26 cellular contexts compared by ENCODE assay signal in genomic region chr7:157476654-157477549, GRCh38.
DNase-seq lines count a peak whose midpoint lies in the region; ATAC-seq lines count a peak whose summit lies in the region.
"Had no signal": no experiment of that assay in that cellular context is flagged by ENCODE, and none has a peak within 500 bp of the region (broad histone marks: within the 10 kb centered on the region; RNA-seq: fewer than 3 reads in every experiment).

No MANE protein-coding gene starts in this region.

- no peak overlapping the region for H4K91ac ChIP-seq in neuronal stem cell (ENCODE audit: low read depth, low read length, poor library complexity)

- H3K4me1 ChIP-seq in BLaER1 (peaks cover 29% of the 10 kb centered on the region), neuronal stem cell (ENCODE audit: control insufficient read depth in 2 of 2, insufficient read depth in 1 of 2, low read depth in 1 of 2, low read length in 2 of 2) (no peaks in the 10 kb centered on the region)
- H3K4me1 ChIP-seq: BE2C, colonic mucosa, tibial artery had no signal

- WGBS in neuronal stem cell (ENCODE audit: extremely low coverage in 2 of 2, insufficient read length in 2 of 2, insufficient replicate concordance in 1 of 2), 2 donors: no CpG with 5 or more reads among the region's 17 CpGs

- no peaks in the 10 kb centered on the region for H4K20me1 ChIP-seq in BLaER1

- H3K4me3 Mint-ChIP-seq in activated CD4-positive, alpha-beta T cell treated with anti-CD3 and anti-CD28 coated beads, Interleukin-2, amount 10 ng/mL, durations not matched to agents 24 days and 14 days: no peak overlapping the region
- peak overlapping the region; percentile 19 for H3K4me3 Mint-ChIP-seq in activated T-cell treated with anti-CD3 and anti-CD28 coated beads, Interleukin-2, amount 50 U/mL, for 4 hours
- H3K4me3 Mint-ChIP-seq: activated T-helper 1 cell treated with anti-CD3 and anti-CD28 coated beads, Interleukin-12 subunit alpha, Interleukin-12 subunit beta, Interleukin-2, Interleukin-4 antibody, amounts not matched to agents 30 ng/mL and 10 ng/mL and 1 ng/mL, durations not matched to agents 14 hours and 24 hours and 36 hours; brain had no signal

- H3K18ac ChIP-seq in neuronal stem cell (ENCODE audit: low read length): peak overlapping the region; percentile 32

- peaks cover 21% of the 10 kb centered on the region for H3K36me3 Mint-ChIP-seq in activated CD4-positive, alpha-beta T cell treated with anti-CD3 and anti-CD28 coated beads, Interleukin-2, amount 10 ng/mL, durations not matched to agents 24 days and 14 days (ENCODE audit: low read depth)
- H3K36me3 Mint-ChIP-seq in activated T-cell treated with anti-CD3 and anti-CD28 coated beads, Interleukin-2, amount 50 U/mL, for 4 hours (ENCODE audit: insufficient read depth): peaks cover 2% of the 10 kb centered on the region

- H4K8ac ChIP-seq in neuronal stem cell (ENCODE audit: low read depth, low read length): no peak overlapping the region

- H2BK120ac ChIP-seq in neuronal stem cell (ENCODE audit: low read depth, low read length): no peak overlapping the region

- H3K4ac ChIP-seq in neuronal stem cell (ENCODE audit: low read length): no peak overlapping the region

- no peaks in the 10 kb centered on the region for H3K27me3 ChIP-seq in BLaER1
- H3K27me3 ChIP-seq in neuronal stem cell (ENCODE audit: control insufficient read depth in 3 of 3, insufficient read depth in 3 of 3, low read depth in 1 of 3, low read length in 3 of 3): peaks cover 0 to 6% (median 0%) of the 10 kb centered on the region in 3 experiments
- H3K27me3 ChIP-seq: BE2C, colonic mucosa had no signal

- H3K9me3 ChIP-seq in BLaER1: peaks cover 15% of the 10 kb centered on the region
- peaks cover 15 to 28% of the 10 kb centered on the region in 2 donors for H3K9me3 ChIP-seq in neuronal stem cell (replicated peaks in 1 of 2; ENCODE audit: control insufficient read depth in 2 of 2, insufficient read depth in 1 of 2, low read depth in 1 of 2, low read length in 2 of 2)
- H3K9me3 ChIP-seq: BE2C, colonic mucosa had no signal

- peaks cover 16% of the 10 kb centered on the region for H3K9me3 Mint-ChIP-seq in activated CD4-positive, alpha-beta T cell treated with anti-CD3 and anti-CD28 coated beads, Interleukin-2, amount 10 ng/mL, durations not matched to agents 24 days and 14 days
- peaks cover 17% of the 10 kb centered on the region for H3K9me3 Mint-ChIP-seq in activated T-cell treated with anti-CD3 and anti-CD28 coated beads, Interleukin-2, amount 50 U/mL, for 4 hours

- no peak overlapping the region for H3K23ac ChIP-seq in neuronal stem cell (ENCODE audit: low read depth, low read length, poor library complexity)

- H3K36me3 ChIP-seq in BLaER1 (no peaks in the 10 kb centered on the region), neuronal stem cell (replicated peaks in 1 of 2; ENCODE audit: control insufficient read depth in 2 of 2, insufficient read depth in 2 of 2, low read length in 2 of 2) (peaks cover 0 to 1% of the 10 kb centered on the region in 2 donors)
- H3K36me3 ChIP-seq: BE2C, colonic mucosa, tibial artery had no signal

- peak overlapping the region; percentile 14 for H3K14ac ChIP-seq in neuronal stem cell (ENCODE audit: low read length)

- no peak overlapping the region for H2AFZ ChIP-seq in neuronal stem cell (ENCODE audit: low read length)
- H2AFZ ChIP-seq: GM23248 had no signal

- H2BK15ac ChIP-seq in neuronal stem cell (ENCODE audit: low read length): no peak overlapping the region

- peak overlapping the region; percentile 14 for H3K27ac Mint-ChIP-seq in activated CD4-positive, alpha-beta T cell treated with anti-CD3 and anti-CD28 coated beads, Interleukin-2, amount 10 ng/mL, durations not matched to agents 24 days and 14 days
- H3K27ac Mint-ChIP-seq: brain had no signal

- H2BK12ac ChIP-seq in neuronal stem cell (ENCODE audit: low read length): no peak overlapping the region

- no peak overlapping the region for H2AK5ac ChIP-seq in neuronal stem cell (ENCODE audit: low read depth, low read length)

- H3K27me3 Mint-ChIP-seq in activated CD4-positive, alpha-beta T cell treated with anti-CD3 and anti-CD28 coated beads, Interleukin-2, amount 10 ng/mL, durations not matched to agents 24 days and 14 days: no peaks in the 10 kb centered on the region
- H3K27me3 Mint-ChIP-seq in activated T-cell treated with anti-CD3 and anti-CD28 coated beads, Interleukin-2, amount 50 U/mL, for 4 hours (ENCODE audit: low read depth): no peaks in the 10 kb centered on the region

- no peak overlapping the region for H2BK5ac ChIP-seq in neuronal stem cell (ENCODE audit: low read length)

- peak overlapping the region; percentile 86 for H3K4me2 ChIP-seq in BLaER1
- H3K4me2 ChIP-seq in neuronal stem cell (ENCODE audit: insufficient read depth, low read length, poor library complexity, severe bottlenecking): no peak overlapping the region

- no peak for DNase-seq in activated CD4-positive, alpha-beta T cell treated with anti-CD3 and anti-CD28 coated beads, Interleukin-2, amount 10 ng/mL, durations not matched to agents 24 days and 14 days
- no peak for DNase-seq in activated CD4-positive, alpha-beta T cell treated with anti-CD3 and anti-CD28 coated beads for 4 hours
- DNase-seq in activated T-cell treated with anti-CD3 and anti-CD28 coated beads, Interleukin-2, amount 50 U/mL, for 4 hours: no peak
- no peak for DNase-seq in neuronal stem cell (ENCODE audit: low spot score)
- no peak for DNase-seq in NCI-H1417 (lab: John Stamatoyannopoulos, UW)
- DNase-seq: BE2C; Calu3; colonic mucosa; GM23248; islet precursor cell; NCI-H1092; NCI-H2081; NCI-H345; NCI-H774; occipital lobe; OCI-M1; retina; SHP77; stimulated activated CD4-positive, alpha-beta T cell treated with anti-CD3 and anti-CD28 coated beads, Interleukin-4, amount 100 ng/mL, for 4 hours; SW 1271 had no signal

- H3K4me1 Mint-ChIP-seq in activated CD4-positive, alpha-beta T cell treated with anti-CD3 and anti-CD28 coated beads, Interleukin-2, amount 10 ng/mL, durations not matched to agents 24 days and 14 days: peaks cover 28% of the 10 kb centered on the region
- H3K4me1 Mint-ChIP-seq in activated T-cell treated with anti-CD3 and anti-CD28 coated beads, Interleukin-2, amount 50 U/mL, for 4 hours (ENCODE audit: low read depth): peaks cover 50% of the 10 kb centered on the region
- H3K4me1 Mint-ChIP-seq: brain had no signal

- no peak overlapping the region for H3K9ac ChIP-seq in BLaER1
- H3K9ac ChIP-seq in neuronal stem cell (ENCODE audit: low read depth, low read length, poor library complexity): no peak overlapping the region
- H3K9ac ChIP-seq: GM23248 had no signal

- no peak for ATAC-seq in activated T-cell treated with anti-CD3 and anti-CD28 coated beads, Interleukin-2, amount 50 U/mL, for 4 hours
- no peak for ATAC-seq in GM21515 (IDR thresholded peaks at IDR 0.05; ENCODE audit: unreplicated experiment)
- no peak for ATAC-seq in GM21786 (IDR thresholded peaks at IDR 0.05; ENCODE audit: unreplicated experiment)

- H3K4me3 ChIP-seq in BLaER1: no peak overlapping the region
- H3K4me3 ChIP-seq in neuronal stem cell (ENCODE audit: low read length in 2 of 2): no peak overlapping the region
- H3K4me3 ChIP-seq: colonic mucosa, GM23248, tibial artery had no signal

- peaks cover under 1% of the 10 kb centered on the region for H3K79me1 ChIP-seq in neuronal stem cell (ENCODE audit: low read depth, low read length)

- intact Hi-C loops in activated CD4-positive, alpha-beta T cell treated with anti-CD3 and anti-CD28 coated beads, Interleukin-2, amount 10 ng/mL, durations not matched to agents 24 days and 14 days (cut with micrococcal nuclease): no loop called here

- no peak overlapping the region for H3K27ac ChIP-seq in BLaER1
- no peak overlapping the region for H3K27ac ChIP-seq in neuronal stem cell (replicated peaks; ENCODE audit: low read length)
- H3K27ac ChIP-seq: colonic mucosa, GM23248, tibial artery had no signal
